ENCODE assay signal across 8 cellular contexts in the genomic region with DNA sequence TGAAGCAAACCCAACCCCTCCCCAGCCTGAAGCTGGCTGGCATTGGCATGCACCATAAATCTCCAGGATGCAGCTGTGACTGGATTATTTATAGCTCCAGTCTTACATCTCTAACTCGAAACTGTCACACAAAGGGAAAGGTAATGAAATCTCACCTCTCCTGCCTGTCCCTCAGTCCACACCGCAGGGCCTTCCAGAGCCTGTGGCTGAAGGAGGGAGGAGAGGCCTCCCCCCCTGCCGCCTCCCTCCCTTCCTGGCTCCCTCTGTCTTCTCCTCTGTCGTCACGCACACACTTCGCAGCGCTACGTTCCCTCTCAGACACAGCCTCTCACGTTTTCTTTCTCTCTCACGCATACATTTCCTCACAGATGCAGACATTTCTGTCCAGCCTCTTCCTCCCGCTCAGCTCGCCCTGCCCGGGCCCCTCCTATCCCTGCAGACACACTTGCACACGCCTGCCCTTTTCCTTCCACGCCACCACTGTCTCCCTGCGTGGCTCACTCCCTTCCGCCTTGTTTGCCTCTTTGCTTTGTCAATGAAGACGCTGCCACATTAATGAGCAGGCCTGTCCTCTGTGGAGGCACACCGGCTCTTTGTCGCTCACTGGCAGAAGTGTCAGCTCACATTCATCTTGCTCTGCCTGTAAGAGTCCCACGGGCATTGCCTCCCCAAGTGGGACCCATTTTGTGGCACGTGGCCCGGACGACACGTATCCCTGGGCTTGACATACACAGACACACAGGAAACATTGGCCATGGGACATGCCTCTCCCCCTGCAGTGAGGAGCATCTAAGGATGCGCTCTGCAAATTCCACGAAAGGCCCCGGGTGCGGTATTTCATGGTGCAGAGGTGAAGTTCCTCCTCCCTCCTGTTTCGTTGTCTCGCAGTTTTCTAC. TPM values are rescaled to one million over a fixed set of nuclear protein-coding genes. Genes with fewer than 3 reads are reported as not detected.
DNase-seq lines count a peak whose midpoint lies in the region; ATAC-seq lines count a peak whose summit lies in the region.

No MANE protein-coding gene starts in this region.

- peak; percentile 12 for ATAC-seq in esophagus mucosa
- ATAC-seq in GM21717 (IDR thresholded peaks at IDR 0.05; ENCODE audit: unreplicated experiment) = no peak
- ATAC-seq in GM18867 (IDR thresholded peaks at IDR 0.05; ENCODE audit: unreplicated experiment) = no peak

- no peak overlapping the region for H3K4me3 ChIP-seq in H7 (ENCODE audit: insufficient read depth, low read depth, low read length)

- peak; percentile 82 for DNase-seq in DMS53 (lab: John Stamatoyannopoulos, UW)
- peak; percentile 67 for DNase-seq in H7
- peak; percentile 78 for DNase-seq in NOMO-1 treated with DMSO at 0.1 percent for 48 hours (lab: John Stamatoyannopoulos, UW; ENCODE audit: unreplicated experiment)
- peak; percentile 56 for DNase-seq in occipital lobe (lab: John Stamatoyannopoulos, UW)
- no peak for DNase-seq in H4 (ENCODE audit: low spot score)

- no peaks in the 10 kb centered on the region for H3K27me3 ChIP-seq in H7 (ENCODE audit: control insufficient read depth, insufficient read depth, low read length)

- H3K36me3 ChIP-seq in H7 (replicated peaks; ENCODE audit: control insufficient read depth, insufficient read depth, low read length) = no peaks in the 10 kb centered on the region

RNA-seq across cellular contexts. Expression of gene IRF2BPL, which starts 27.9 kb away (rescaled TPM):
- 142 and 187 TPM in 2 replicates for total RNA-seq in H7 (2014; rRNA removed; shearing (Covaris generic))
- total RNA-seq in esophagus mucosa (14.2 TPM), occipital lobe (72.7 TPM)
- total RNA-seq in H4 (2014; rRNA removed; shearing (Covaris generic)) = 8.7 and 17.5 TPM in 2 replicates
